Comparison of ENCODE assay signal across 9 cellular contexts in the genomic region with DNA sequence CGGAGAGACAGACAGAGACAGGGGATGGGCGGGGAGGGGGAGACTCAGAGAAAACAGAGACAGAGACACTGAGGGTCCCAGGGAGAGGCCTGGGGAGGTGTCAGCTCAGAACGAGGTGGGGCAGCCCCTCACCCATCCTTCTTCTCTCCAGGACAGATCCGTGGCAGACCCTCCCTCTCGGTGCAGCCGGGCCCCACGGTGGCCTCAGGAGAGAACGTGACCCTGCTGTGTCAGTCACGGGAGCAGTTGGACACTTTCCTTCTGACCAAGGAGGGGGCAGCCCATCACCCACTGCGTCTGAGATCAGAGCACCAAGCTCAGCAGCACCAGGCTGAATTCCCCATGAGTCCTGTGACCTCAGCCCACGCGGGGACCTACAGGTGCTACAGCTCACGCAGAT. TPM values are rescaled to one million over a fixed set of nuclear protein-coding genes. Genes with fewer than 3 reads are reported as not detected.
"Had no signal": no experiment of that assay in that cellular context is flagged by ENCODE, and none has a peak within 500 bp of the region (broad histone marks: within the 10 kb centered on the region; RNA-seq: fewer than 3 reads in every experiment).

No MANE protein-coding gene starts in this region.

RNA-seq across cellular contexts. Expression of gene KIR3DL3, which starts 14.3 kb away (rescaled TPM):
- total RNA-seq: LHCN-M2, MCF 10A, OCI-LY7, PC-9, Right ventricle myocardium inferior, RPMI7951, SJCRH30, SK-MEL-5, T-cell had no signal

RNA-seq across cellular contexts. Expression of gene KIR2DL3, which starts 28.4 kb away (rescaled TPM):
- total RNA-seq: LHCN-M2, MCF 10A, OCI-LY7, PC-9, Right ventricle myocardium inferior, RPMI7951, SJCRH30, SK-MEL-5 had no signal

RNA-seq across cellular contexts. Expression of gene LILRB4, which starts 47.2 kb away (rescaled TPM):
- total RNA-seq: LHCN-M2, MCF 10A, PC-9, RPMI7951, SJCRH30, SK-MEL-5 had no signal

RNA-seq across cellular contexts. Expression of gene KIR2DL1, which starts 59.6 kb away (rescaled TPM):
- total RNA-seq: LHCN-M2, MCF 10A, OCI-LY7, PC-9, Right ventricle myocardium inferior, RPMI7951, SJCRH30, SK-MEL-5 had no signal
